9 cellular contexts compared by ENCODE assay signal in genomic region chr1:68497358-68497698, GRCh38. TPM values are rescaled to one million over a fixed set of nuclear protein-coding genes. Genes with fewer than 3 reads are reported as not detected.
A peak's percentile ranks its signal among the peaks of the same experiment; 100 is the strongest.
DNase-seq lines count a peak whose midpoint lies in the region; ATAC-seq, FAIRE-seq and TF ChIP-seq lines count a peak whose summit lies in the region.
"Had no signal": no experiment of that assay in that cellular context is flagged by ENCODE, and none has a peak within 500 bp of the region (broad histone marks: within the 10 kb centered on the region; RNA-seq: fewer than 3 reads in every experiment).

No MANE protein-coding gene starts in this region.

- H2AFZ ChIP-seq in ACC112 (ENCODE audit: low read length, unreplicated experiment) (peak overlapping the region; percentile 73), KMS-11 (ENCODE audit: low read depth) (peak overlapping the region; percentile 62), endothelial cell of umbilical vein (ENCODE audit: low read depth, low read length) (peak overlapping the region; percentile 50), parathyroid adenoma (peak overlapping the region; percentile 55)

- H3K36me3 ChIP-seq in ACC112 (ENCODE audit: insufficient read depth, low read length) = no peaks in the 10 kb centered on the region
- no peaks in the 10 kb centered on the region for H3K36me3 ChIP-seq in KMS-11 (ENCODE audit: insufficient read depth)
- peaks cover 0 to 5% of the 10 kb centered on the region in 2 experiments for H3K36me3 ChIP-seq in endothelial cell of umbilical vein (ENCODE audit: control insufficient read depth in 2 of 2, extremely low read depth in 1 of 2, insufficient read depth in 2 of 2, low read length in 2 of 2)
- no peaks in the 10 kb centered on the region for H3K36me3 ChIP-seq in parathyroid adenoma (ENCODE audit: control insufficient read depth, insufficient read depth, low read length)

- no peak for TF ChIP-seq POLR2A in endothelial cell of umbilical vein (IDR thresholded peaks at IDR 0.05; ENCODE audit: low read depth, low read length)

- POLR2A ChIA-PET in endothelial cell of umbilical vein (lab: Charles Lee) (no interaction called here), HEK293T (lab: Yijun Ruan, JAX) (interaction anchor here (0.9 to 1.3 kb wide), 2 partner anchors 10 to 39 kb away, joined by 3 read pairs; no protein-coding TSS in a partner anchor)

- FAIRE-seq in endothelial cell of umbilical vein (lab: Jason Lieb, UNC) = no peak
- FAIRE-seq: islet of Langerhans had no signal

- H3K4me3 ChIP-seq in ACC112 (ENCODE audit: low read depth, low read length) = peak overlapping the region; percentile 84
- peak overlapping the region; percentile 56 for H3K4me3 ChIP-seq in KMS-11 (IDR thresholded peaks at IDR 0.05; ENCODE audit: insufficient read depth, low read depth, low read length)
- H3K4me3 ChIP-seq in endothelial cell of umbilical vein (replicated peaks in 1 of 3; ENCODE audit: insufficient read depth in 1 of 3, low read depth in 1 of 3, low read length in 3 of 3) = peak overlapping the region; percentile 1 to 99 (median 60)
- peak overlapping the region; percentile 61 for H3K4me3 ChIP-seq in parathyroid adenoma (ENCODE audit: low read depth, low read length)

- ATAC-seq in GM21367 (IDR thresholded peaks at IDR 0.05; ENCODE audit: unreplicated experiment) = peak; percentile 9

- H3K9ac ChIP-seq in KMS-11 = peak overlapping the region; percentile 95; the same call in 1 of the 2 replicates
- peak overlapping the region; percentile 97 for H3K9ac ChIP-seq in endothelial cell of umbilical vein (replicated peaks; ENCODE audit: extremely low read depth, insufficient read depth, low read length)
- no peak overlapping the region for H3K9ac ChIP-seq in parathyroid adenoma

- no peak for DNase-seq in endothelial cell of umbilical vein (ENCODE audit: low read depth, low spot score)
- DNase-seq in mucosa of gallbladder (ENCODE audit: low spot score) = no peak
- no peak for DNase-seq in HEK293T (ENCODE audit: extremely low spot score)
- DNase-seq in activated naive CD4-positive, alpha-beta T cell treated with Interleukin-2 at 50 U/mL for 16 hours = no peak

- H3K27me3 ChIP-seq in ACC112 (ENCODE audit: insufficient read depth, low read length) = no peaks in the 10 kb centered on the region
- H3K27me3 ChIP-seq in KMS-11 (ENCODE audit: insufficient read depth, low read depth) = no peaks in the 10 kb centered on the region
- no peaks in the 10 kb centered on the region for H3K27me3 ChIP-seq in endothelial cell of umbilical vein (ENCODE audit: control insufficient read depth in 2 of 2, insufficient read depth in 2 of 2, low read length in 2 of 2)
- no peaks in the 10 kb centered on the region for H3K27me3 ChIP-seq in parathyroid adenoma (ENCODE audit: control insufficient read depth, insufficient read depth, low read length)

- TF ChIP-seq CTCF in KMS-11 (conservative IDR thresholded peaks at IDR 0.05; ENCODE audit: low read depth, low read length) (no peak), endothelial cell of umbilical vein (IDR thresholded peaks at IDR 0.05; ENCODE audit: extremely low read depth in 1 of 2, insufficient read depth in 1 of 2, low read depth in 1 of 2, low read length in 2 of 2) (no peak), parathyroid adenoma (IDR thresholded peaks at IDR 0.05) (no peak)

- CTCF ChIA-PET in endothelial cell of umbilical vein (lab: Charles Lee) = interaction anchor here (0.7 to 1.6 kb wide), 11 partner anchors 9 to 1241 kb away, joined by 3 to 7 read pairs (median 3); no protein-coding TSS in a partner anchor
- CTCF ChIA-PET in HEK293T (lab: Yijun Ruan, JAX) = interaction anchor here (0.7 kb wide), 1 partner anchor 18 kb away, joined by 3 read pairs; no protein-coding TSS in a partner anchor

- H3K4me1 ChIP-seq in ACC112 (ENCODE audit: control insufficient read depth, insufficient read depth, low read length, unreplicated experiment) (peaks cover 23% of the 10 kb centered on the region), KMS-11 (ENCODE audit: low read depth, poor library complexity, severe bottlenecking) (peaks cover 12% of the 10 kb centered on the region), endothelial cell of umbilical vein (ENCODE audit: control insufficient read depth, extremely low read depth, insufficient read depth, low read length) (peaks cover 22% of the 10 kb centered on the region), parathyroid adenoma (peaks cover 3% of the 10 kb centered on the region)

- H3K9me3 ChIP-seq in endothelial cell of umbilical vein (replicated peaks; ENCODE audit: control insufficient read depth, insufficient read depth, low read length) = no peaks in the 10 kb centered on the region
- H3K9me3 ChIP-seq in parathyroid adenoma (ENCODE audit: control insufficient read depth, low read length) = no peaks in the 10 kb centered on the region

- no peaks in the 10 kb centered on the region for H3K9me1 ChIP-seq in endothelial cell of umbilical vein (replicated peaks; ENCODE audit: control insufficient read depth, extremely low read depth, insufficient read depth, low read length)

- no peak overlapping the region for H3K27ac ChIP-seq in ACC112 (ENCODE audit: low read depth, low read length)
- H3K27ac ChIP-seq in KMS-11 = peak overlapping the region; percentile 75; the same call in 1 of the 2 replicates
- H3K27ac ChIP-seq in endothelial cell of umbilical vein (ENCODE audit: insufficient read depth, low read depth, low read length) = no peak overlapping the region
- peak overlapping the region; percentile 11 for H3K27ac ChIP-seq in parathyroid adenoma

- dilution Hi-C loops in endothelial cell of umbilical vein (cut with MboI; ENCODE audit: extremely low pct_ligation_motif_present, low sequenced_read_pairs) = no loop called here

- H3K4me2 ChIP-seq in KMS-11 = peak overlapping the region; percentile 44; the same call in 1 of the 2 replicates
- H3K4me2 ChIP-seq in endothelial cell of umbilical vein (ENCODE audit: insufficient read depth, low read length) = peak overlapping the region; percentile 72
- H3K4me2 ChIP-seq in parathyroid adenoma (ENCODE audit: low read length) = peak overlapping the region; percentile 93

- TSS peak; percentile 42 for BruUV-seq in endothelial cell of umbilical vein (replicated peaks; lab: Mats Ljungman, UMichigan)

- H4K20me1 ChIP-seq in KMS-11 (ENCODE audit: insufficient read depth) = no peaks in the 10 kb centered on the region
- no peaks in the 10 kb centered on the region for H4K20me1 ChIP-seq in endothelial cell of umbilical vein (replicated peaks; ENCODE audit: control insufficient read depth, extremely low read depth, insufficient read depth, low read length)

- intact Hi-C loops in endothelial cell of umbilical vein (cut with micrococcal nuclease) = loop anchor here (1.0 to 10.0 kb wide), 7 partner anchors 21 to 1857 kb away; partner anchors contain the start of genes ANKRD13C, LRRC7 and WLS

- H3K79me2 ChIP-seq in ACC112 (ENCODE audit: control insufficient read depth, insufficient read depth, low read length, unreplicated experiment) (peaks cover 35% of the 10 kb centered on the region), KMS-11 (ENCODE audit: insufficient read depth, low read depth) (peaks cover 18% of the 10 kb centered on the region; the same call in 1 of the 2 replicates), endothelial cell of umbilical vein (ENCODE audit: control insufficient read depth, insufficient read depth, low read length) (peaks cover 32% of the 10 kb centered on the region), parathyroid adenoma (no peaks in the 10 kb centered on the region)

TF ChIP-seq in endothelial cell of umbilical vein, 7 proteins besides CTCF, POLR2A, EP300 and RAD21 (continues in another document):
- no peak for TF ChIP-seq MYC (IDR thresholded peaks at IDR 0.05; ENCODE audit: low read depth, low read length)
- TF ChIP-seq MAX (IDR thresholded peaks at IDR 0.05; ENCODE audit: insufficient read depth, insufficient read length) = no peak
- no peak for TF ChIP-seq JUN (IDR thresholded peaks at IDR 0.05; ENCODE audit: borderline replicate concordance, insufficient read depth, insufficient read length, low read depth)
- TF ChIP-seq FOS (IDR thresholded peaks at IDR 0.05; ENCODE audit: borderline replicate concordance, insufficient read depth, low read length) = no peak

TF ChIP-seq in HEK293T, 16 proteins besides CTCF, POLR2A, EP300 and RAD21 (continues in another document):
- TF ChIP-seq SP1 (IDR thresholded peaks at IDR 0.05) = no peak
- no peak for TF ChIP-seq TARDBP (IDR thresholded peaks at IDR 0.05)
- no peak for TF ChIP-seq PKNOX1 (IDR thresholded peaks at IDR 0.05)
- no peak for TF ChIP-seq FOXK2 (IDR thresholded peaks at IDR 0.05)
- no peak for TF ChIP-seq L3MBTL2 (conservative IDR thresholded peaks at IDR 0.05)
- no peak for TF ChIP-seq SUZ12 (IDR thresholded peaks at IDR 0.05)
- TF ChIP-seq NFRKB (IDR thresholded peaks at IDR 0.05) = no peak

RNA-seq across cellular contexts. Expression of gene DEPDC1, which starts 0.4 kb away (rescaled TPM):
- total RNA-seq in endothelial cell of umbilical vein = 26.0 and 30.4 TPM in 2 replicates
- polyA plus RNA-seq in endothelial cell of umbilical vein = 3.9 and 5.5 TPM in 2 replicates
- polyA plus RNA-seq in endothelial cell of umbilical vein (2011; cell fraction: cytosol; rRNA removed) = 8.0 and 8.1 TPM in 2 replicates
- polyA plus RNA-seq in endothelial cell of umbilical vein (2011; cell fraction: nucleus; rRNA removed) = 5.8 and 11.4 TPM in 2 replicates
- polyA plus RNA-seq in endothelial cell of umbilical vein (2012) = 5.1 and 14.8 TPM in 2 replicates
- polyA minus RNA-seq in endothelial cell of umbilical vein = 5.0 and 6.0 TPM in 2 replicates
- polyA minus RNA-seq in endothelial cell of umbilical vein (2011; cell fraction: cytosol; rRNA and poly(A)+ RNA removed) = 52.7 TPM
- 5.9 and 9.0 TPM in 2 replicates for polyA minus RNA-seq in endothelial cell of umbilical vein (2011; cell fraction: nucleus; rRNA and poly(A)+ RNA removed)
- total RNA-seq in mucosa of gallbladder = 0.78 TPM

RNA-seq across cellular contexts. Expression of gene RPE65, which starts 47.6 kb away (rescaled TPM):
- total RNA-seq in endothelial cell of umbilical vein (not detected in 2 replicates), mucosa of gallbladder (not detected)
- not detected in 2 replicates for polyA plus RNA-seq in endothelial cell of umbilical vein
- not detected in 2 replicates for polyA plus RNA-seq in endothelial cell of umbilical vein (2011; cell fraction: cytosol; rRNA removed)
- polyA plus RNA-seq in endothelial cell of umbilical vein (2011; cell fraction: nucleus; rRNA removed) = not detected in 2 replicates
- polyA plus RNA-seq in endothelial cell of umbilical vein (2012) = not detected in 2 replicates
- polyA minus RNA-seq in endothelial cell of umbilical vein = not detected in 2 replicates
- not detected for polyA minus RNA-seq in endothelial cell of umbilical vein (2011; cell fraction: cytosol; rRNA and poly(A)+ RNA removed)
- not detected in 2 replicates for polyA minus RNA-seq in endothelial cell of umbilical vein (2011; cell fraction: nucleus; rRNA and poly(A)+ RNA removed)

Comparison
In these comparisons a context has a peak if more than half of its experiments do, and no peak if none do; other contexts are left out.
1. H3K27ac ChIP-seq: peak in KMS-11 (single experiment) and parathyroid adenoma (single experiment); none in ACC112 (single experiment) and endothelial cell of umbilical vein (single experiment).
2. RNA of gene DEPDC1, which starts 0.4 kb away (total RNA-seq): 26.0 to 30.4 TPM in endothelial cell of umbilical vein; 0.78 TPM in mucosa of gallbladder (single experiment); every median in the first group is over 10 times any median in the second.
3. Peak in every context shown above with its lines, with median percentiles within 50 percentile points of each other: H2AFZ ChIP-seq, H3K4me3 ChIP-seq and H3K4me2 ChIP-seq.